12 cellular contexts compared by ENCODE assay signal in the genomic region with DNA sequence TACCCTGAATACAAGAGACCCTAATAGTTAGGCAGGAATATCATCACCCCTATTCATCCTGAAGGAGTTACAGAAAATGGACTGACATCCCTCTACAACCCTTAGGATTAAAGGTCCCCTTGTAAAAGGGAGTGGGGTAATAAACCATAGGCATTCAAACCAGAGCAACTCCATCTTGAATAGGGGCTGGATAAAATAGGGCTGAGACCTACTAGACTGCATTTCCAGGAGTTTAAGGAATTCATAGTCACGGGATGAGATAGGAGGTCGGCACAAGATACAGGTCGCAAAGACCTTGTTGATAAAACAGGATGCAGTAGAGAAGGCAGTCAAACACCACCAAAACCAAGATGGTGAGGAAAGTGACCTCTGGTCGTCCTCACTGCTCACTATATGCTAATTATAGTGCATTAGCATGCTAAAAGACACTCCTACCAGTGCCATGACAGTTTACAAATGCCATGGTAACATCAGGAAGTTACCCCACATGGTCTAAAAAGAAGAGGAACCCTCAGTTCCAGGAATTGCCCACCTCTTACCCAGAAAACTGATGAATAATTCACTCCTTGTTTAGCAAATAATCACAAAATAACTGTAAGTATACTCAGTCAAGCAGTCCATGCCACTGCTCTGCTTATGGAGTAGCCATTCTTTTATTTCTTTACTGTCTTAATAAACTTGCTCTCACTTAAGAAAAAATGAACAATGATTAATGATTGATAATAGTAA.
"Had no signal": no experiment of that assay in that cellular context is flagged by ENCODE, and none has a peak within 500 bp of the region (broad histone marks: within the 10 kb centered on the region; RNA-seq: fewer than 3 reads in every experiment).

No MANE protein-coding gene starts in this region.

- H3K36me3 ChIP-seq: transverse colon had no signal

- H3K27ac Mint-ChIP-seq: activated naive CD8-positive, alpha-beta T cell had no signal

- H3K4me1 ChIP-seq: transverse colon had no signal

- H3K27ac ChIP-seq: transverse colon had no signal

- H3K27me3 ChIP-seq: transverse colon had no signal

- H3K4me3 Mint-ChIP-seq: activated naive CD8-positive, alpha-beta T cell; activated T-cell treated with anti-CD3 and anti-CD28 coated beads, Interleukin-2, amount 50 U/mL, for 4 hours had no signal

- H3K27me3 Mint-ChIP-seq: activated naive CD8-positive, alpha-beta T cell had no signal

- ATAC-seq: activated CD4-positive, CD25-positive, alpha-beta regulatory T cell treated with anti-CD3 and anti-CD28 coated beads, Interleukin-2, amount 50 U/mL, for 24 hours; activated T-cell treated with anti-CD3 and anti-CD28 coated beads, Interleukin-2, amount 50 U/mL, for 4 hours; left lobe of liver had no signal

- DNase-seq: activated effector memory CD4-positive, alpha-beta T cell treated with anti-CD3 and anti-CD28 coated beads, Interleukin-2, amount 50 U/mL, for 16 hours; activated T-cell treated with anti-CD3 and anti-CD28 coated beads, Interleukin-2, amount 50 U/mL, for 4 hours; amniotic stem cell; hippocampal formation; stimulated activated CD4-positive, alpha-beta T cell treated with anti-CD3 and anti-CD28 coated beads, Interleukin-4, amount 100 ng/mL, for 1 hour; stimulated activated naive CD4-positive, alpha-beta T cell treated with Interleukin-2 at 50 U/mL for 16 hours; substantia nigra; SW 1271; transverse colon had no signal

- H3K4me3 ChIP-seq: transverse colon had no signal
